1 cellular context compared by ENCODE assay signal in genomic region chr13:19633340-19634128, GRCh38.
TF ChIP-seq lines count a peak whose summit lies in the region.

Gene MPHOSPH8, plus strand, starts transcription at chr13:19633659. Its CDS starts 90 bp downstream, at chr13:19633749.

TF ChIP-seq in HepG2, 621 proteins besides CTCF, POLR2A, EP300 and RAD21 (continued from another document and continues in another):
- no peak for TF ChIP-seq BCLAF1 (IDR thresholded peaks at IDR 0.05)
- peak; percentile 90 for TF ChIP-seq SAP130 (CRISPR knock-in tag; IDR thresholded peaks at IDR 0.05; ENCODE audit: low read depth)
- TF ChIP-seq POGK (CRISPR knock-in tag; conservative IDR thresholded peaks at IDR 0.05): peak; percentile 61; the same call in 1 of the 2 replicates
- peak; percentile 65; the same call in 1 of the 2 replicates for TF ChIP-seq ZBTB7B (CRISPR knock-in tag; IDR thresholded peaks at IDR 0.05)
- TF ChIP-seq FOXK2 (IDR thresholded peaks at IDR 0.05): no peak
- no peak for TF ChIP-seq NBN (conservative IDR thresholded peaks at IDR 0.05)
- TF ChIP-seq ZNF710 (CRISPR knock-in tag; IDR thresholded peaks at IDR 0.05; ENCODE audit: borderline replicate concordance): no peak; the same call in none of the 2 replicates
- no peak for TF ChIP-seq CERS6 (CRISPR knock-in tag; IDR thresholded peaks at IDR 0.05)
- no peak for TF ChIP-seq ZNF124 (CRISPR knock-in tag; IDR thresholded peaks at IDR 0.05)
- TF ChIP-seq MYC (CRISPR knock-in tag; IDR thresholded peaks at IDR 0.05; ENCODE audit: borderline replicate concordance): no peak; the same call in 1 of the 2 replicates
- TF ChIP-seq TERF1 (CRISPR knock-in tag; IDR thresholded peaks at IDR 0.05): no peak
- peak; percentile 43; the same call in 1 of the 2 replicates for TF ChIP-seq ZNF441 (CRISPR knock-in tag; IDR thresholded peaks at IDR 0.05; ENCODE audit: borderline replicate concordance)
- no peak for TF ChIP-seq NFIC (IDR thresholded peaks at IDR 0.05; ENCODE audit: low read length)
- no peak for TF ChIP-seq ZNF318 (CRISPR knock-in tag; IDR thresholded peaks at IDR 0.05)
- TF ChIP-seq GFI1 (CRISPR knock-in tag; IDR thresholded peaks at IDR 0.05; ENCODE audit: borderline replicate concordance): no peak
- TF ChIP-seq ZFP91 (CRISPR knock-in tag; IDR thresholded peaks at IDR 0.05; ENCODE audit: borderline replicate concordance): peak; percentile 67; the same call in 1 of the 2 replicates
- peak; percentile 27; the same call in 1 of the 2 replicates for TF ChIP-seq ZNF281 (CRISPR knock-in tag; IDR thresholded peaks at IDR 0.05; ENCODE audit: borderline replicate concordance)
- TF ChIP-seq TARDBP (CRISPR knock-in tag; IDR thresholded peaks at IDR 0.05): peak; percentile 57; the same call in 1 of the 2 replicates
- no peak; the same call in 1 of the 2 replicates for TF ChIP-seq SNAPC4 (CRISPR knock-in tag; IDR thresholded peaks at IDR 0.05)
- no peak for TF ChIP-seq PCBP1 (IDR thresholded peaks at IDR 0.05; ENCODE audit: borderline replicate concordance, low read depth, low read length)
